8 cellular contexts compared by ENCODE assay signal in the genomic region with DNA sequence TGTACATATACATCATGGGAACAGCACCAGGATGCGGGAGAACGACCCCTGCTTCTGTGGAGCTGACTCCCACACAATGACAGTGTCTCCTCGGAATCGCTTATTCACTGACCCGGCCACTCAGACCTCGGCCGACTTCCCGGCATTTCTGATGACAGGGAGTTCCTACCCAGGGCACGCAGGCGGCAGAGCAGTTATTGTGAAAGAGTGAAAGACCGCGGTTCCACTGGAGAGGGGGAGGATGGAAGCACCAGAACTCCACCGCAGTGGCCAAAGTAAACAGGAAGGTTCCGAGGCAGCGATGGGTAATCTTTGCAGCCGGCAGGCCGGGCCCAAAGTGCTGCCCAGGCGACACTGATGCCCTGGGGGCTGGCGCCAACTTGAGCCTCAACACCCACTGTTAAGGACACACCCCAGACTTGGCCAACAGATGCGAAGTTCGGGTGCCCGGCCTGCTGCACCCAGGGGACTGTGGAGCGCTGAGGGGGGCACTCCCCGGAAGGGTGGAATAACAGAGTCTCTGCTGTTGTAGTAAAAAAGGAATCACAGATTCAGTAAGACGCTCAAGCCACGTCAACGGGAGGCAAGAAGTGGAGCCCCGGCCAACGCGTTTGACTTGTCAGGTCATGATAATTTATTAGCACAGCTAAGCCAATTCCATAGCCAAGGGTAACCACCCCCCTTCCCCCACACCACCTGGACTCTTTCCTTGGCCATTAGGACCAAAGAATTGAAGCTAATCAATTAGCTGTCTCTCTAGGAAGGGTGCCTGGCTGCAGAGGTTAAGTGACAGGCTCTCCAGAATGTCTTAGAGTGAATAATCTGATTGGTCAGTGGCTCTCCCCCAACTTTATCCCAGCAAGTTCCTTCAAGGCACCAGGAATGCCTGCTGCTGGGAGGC. TPM values are rescaled to one million over a fixed set of nuclear protein-coding genes. Genes with fewer than 3 reads are reported as not detected.
DNase-seq lines count a peak whose midpoint lies in the region; ATAC-seq and TF ChIP-seq lines count a peak whose summit lies in the region.

No MANE protein-coding gene starts in this region.

- H3K9me3 ChIP-seq in HUES6 (ENCODE audit: control insufficient read depth, insufficient read depth, low read depth, low read length) (no peaks in the 10 kb centered on the region), adipocyte (ENCODE audit: control insufficient read depth, low read length) (no peaks in the 10 kb centered on the region), heart left ventricle (no peaks in the 10 kb centered on the region)

- TF ChIP-seq POLR2A in heart left ventricle (IDR thresholded peaks at IDR 0.05), result no peak

- intact Hi-C loops in heart left ventricle (cut with DNase I) (loop anchor here in 8 of 10 donors (2.0 to 10.0 kb wide), 4 partner anchors 31 to 49 kb away; no protein-coding TSS in a partner anchor), posterior cingulate gyrus (cut with DNase I) (no loop called here)

- TF ChIP-seq CTCF in heart left ventricle (IDR thresholded peaks at IDR 0.05), result no peak

- H3K36me3 ChIP-seq in HUES6 (ENCODE audit: control insufficient read depth, insufficient read depth, low read length) (peaks cover 24% of the 10 kb centered on the region), adipocyte (ENCODE audit: control insufficient read depth, insufficient read depth, low read length, severe bottlenecking) (peaks cover 17% of the 10 kb centered on the region), heart left ventricle (peaks cover 0 to 18% (median 15%) of the 10 kb centered on the region in 9 donors)

- peak; percentile 48 to 80 (median 70) for ATAC-seq in heart left ventricle
- no peak for ATAC-seq in HG02623 (IDR thresholded peaks at IDR 0.05; ENCODE audit: unreplicated experiment)

- DNase-seq in adipocyte (ENCODE audit: low read depth) (peak; percentile 98), heart left ventricle (peak; percentile 70 to 93 (median 88)), posterior cingulate gyrus (peak in 9 of 10 donors; percentile 26 to 93 (median 70)), 8988T (no peak), activated gamma-delta T cell treated with Interleukin-2 at 50 U/mL for 16 hours (no peak), OCI-M1 (lab: John Stamatoyannopoulos, UW) (no peak)

- H3K9ac ChIP-seq in HUES6 (ENCODE audit: low read length), result peak overlapping the region; percentile 18
- H3K9ac ChIP-seq in adipocyte (ENCODE audit: low read length), result peak overlapping the region; percentile 74

- H3K4me3 ChIP-seq in HUES6 (ENCODE audit: low read depth, low read length) (no peak overlapping the region), adipocyte (ENCODE audit: low read length) (peak overlapping the region; percentile 51), heart left ventricle (peak overlapping the region in 11 of 12 donors; percentile 1 to 46 (median 32))

- H3K27me3 ChIP-seq in HUES6 (ENCODE audit: control insufficient read depth, insufficient read depth, low read length) (no peaks in the 10 kb centered on the region), adipocyte (replicated peaks; ENCODE audit: control insufficient read depth, insufficient read depth, low read length) (no peaks in the 10 kb centered on the region), heart left ventricle (no peaks in the 10 kb centered on the region)

- H3K4me1 ChIP-seq in HUES6 (ENCODE audit: control insufficient read depth, insufficient read depth, low read length) (peaks cover 65% of the 10 kb centered on the region), adipocyte (ENCODE audit: control insufficient read depth, insufficient read depth, low read length) (peaks cover 93% of the 10 kb centered on the region), heart left ventricle (peaks cover 46 to 97% (median 82%) of the 10 kb centered on the region in 12 donors)

- H3K27ac ChIP-seq in HUES6 (ENCODE audit: low read depth, low read length) (no peak overlapping the region), heart left ventricle (peak overlapping the region; percentile 71 to 95 (median 88))

- WGBS in heart left ventricle, 4 donors, result 10 to 25% (median 22%) methylated on average over 26 to 30 of the region's 30 CpGs

RNA-seq across cellular contexts. Expression of a gene that starts 5.8 kb away (rescaled TPM):
- 10 to 100 TPM; 21.0 to 45.9 (median 34.9) TPM for total RNA-seq in heart left ventricle
- polyA plus RNA-seq in heart left ventricle, result 10 to 100 TPM; 17.8 to 38.2 TPM

RNA-seq across cellular contexts. Expression of a gene that starts 59.5 kb away (rescaled TPM):
- total RNA-seq in heart left ventricle, result not detected
- not detected for polyA plus RNA-seq in heart left ventricle

Comparison
In these comparisons a context has a peak if more than half of its experiments do, and no peak if none do; other contexts are left out.
1. DNase-seq: peak in adipocyte (single experiment), heart left ventricle (5 of 5) and posterior cingulate gyrus (9 of 10); none in 8988T (single experiment), activated gamma-delta T cell treated with Interleukin-2 at 50 U/mL for 16 hours (single experiment) and OCI-M1 (single experiment).